ENCODE assay signal across 8 cellular contexts in the genomic region with DNA sequence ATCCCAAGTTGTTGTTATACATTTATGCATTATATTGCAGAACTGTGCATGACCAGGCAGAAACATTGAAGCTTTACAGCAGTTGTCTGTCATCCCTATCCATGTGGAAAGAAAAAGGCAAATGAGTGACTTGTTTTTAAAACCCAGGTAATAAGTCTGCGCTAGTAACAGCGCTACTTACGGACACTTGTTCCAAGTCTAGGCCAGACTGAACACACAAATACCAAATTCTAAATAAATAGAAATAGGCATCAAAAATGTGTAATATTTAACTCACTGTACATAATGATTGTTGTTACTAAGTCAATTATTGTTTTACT. TPM values are rescaled to one million over a fixed set of nuclear protein-coding genes. Genes with fewer than 3 reads are reported as not detected.
DNase-seq lines count a peak whose midpoint lies in the region; ATAC-seq, FAIRE-seq and TF ChIP-seq lines count a peak whose summit lies in the region.

No MANE protein-coding gene starts in this region.

- DNase-seq in D721Med (ENCODE audit: insufficient read length, low spot score) (no peak), endothelial cell of umbilical vein (ENCODE audit: low read depth, low spot score) (no peak), pancreas (no peak), RPMI8226 (no peak), HCEC 1CT (no peak)
- DNase-seq in stimulated activated CD4-positive, alpha-beta T cell treated with anti-CD3 and anti-CD28 coated beads, Interleukin-4, amount 100 ng/mL, for 1 hour = no peak

- intact Hi-C loops in endothelial cell of umbilical vein (cut with micrococcal nuclease) (loop anchor here (1.0 to 5.0 kb wide), 4 partner anchors 69 to 264 kb away; partner anchors contain the start of gene SCOC), pancreas (cut with DNase I) (no loop called here)

- POLR2A ChIA-PET in endothelial cell of umbilical vein (lab: Charles Lee) = interaction anchor here (1.0 to 1.4 kb wide), 5 partner anchors 59 to 97 kb away, joined by 3 to 5 read pairs (median 4); no protein-coding TSS in a partner anchor

- H2AFZ ChIP-seq in OCI-LY3 (ENCODE audit: low read depth, low read length) (peak overlapping the region; percentile 79), endothelial cell of umbilical vein (ENCODE audit: low read depth, low read length) (no peak overlapping the region)

- H3K9me3 ChIP-seq in OCI-LY3 (ENCODE audit: insufficient read depth, low read length) (no peaks in the 10 kb centered on the region), endothelial cell of umbilical vein (replicated peaks; ENCODE audit: control insufficient read depth, insufficient read depth, low read length) (no peaks in the 10 kb centered on the region), pancreas (no peaks in the 10 kb centered on the region)

- H3K27ac ChIP-seq in OCI-LY3 (ENCODE audit: low read length) (no peak overlapping the region), endothelial cell of umbilical vein (ENCODE audit: insufficient read depth, low read depth, low read length) (peak overlapping the region; percentile 99), pancreas (peak overlapping the region; percentile 75 to 99 (median 95))

- no peak for ATAC-seq in pancreas
- ATAC-seq in HG02840 (IDR thresholded peaks at IDR 0.05; ENCODE audit: low FRiP score, unreplicated experiment) = no peak

- peak; percentile 74 for FAIRE-seq in D721Med (lab: Jason Lieb, UNC)
- FAIRE-seq in endothelial cell of umbilical vein (lab: Jason Lieb, UNC) = no peak
- no peak for FAIRE-seq in pancreas (lab: Jason Lieb, UNC)

- no peaks in the 10 kb centered on the region for H3K36me3 ChIP-seq in OCI-LY3 (replicated peaks; ENCODE audit: low read depth, low read length)
- H3K36me3 ChIP-seq in endothelial cell of umbilical vein (ENCODE audit: control insufficient read depth in 2 of 2, extremely low read depth in 1 of 2, insufficient read depth in 2 of 2, low read length in 2 of 2) = no peaks in the 10 kb centered on the region
- H3K36me3 ChIP-seq in pancreas = no peaks in the 10 kb centered on the region

- H3K27me3 ChIP-seq in OCI-LY3 (ENCODE audit: low read depth, low read length) (peaks cover 64% of the 10 kb centered on the region), endothelial cell of umbilical vein (ENCODE audit: control insufficient read depth in 2 of 2, insufficient read depth in 2 of 2, low read length in 2 of 2) (no peaks in the 10 kb centered on the region), pancreas (no peaks in the 10 kb centered on the region)

- no TSS peak for BruUV-seq in endothelial cell of umbilical vein (replicated peaks; lab: Mats Ljungman, UMichigan)

- H3K9ac ChIP-seq in OCI-LY3 (ENCODE audit: low read length) (peak overlapping the region; percentile 52), endothelial cell of umbilical vein (replicated peaks; ENCODE audit: extremely low read depth, insufficient read depth, low read length) (peak overlapping the region; percentile 99)

- TF ChIP-seq POLR2A in endothelial cell of umbilical vein (IDR thresholded peaks at IDR 0.05; ENCODE audit: low read depth, low read length) = no peak

- H3K4me3 ChIP-seq in OCI-LY3 (ENCODE audit: low read length) (peak overlapping the region; percentile 79), endothelial cell of umbilical vein (replicated peaks in 1 of 3; ENCODE audit: insufficient read depth in 1 of 3, low read depth in 1 of 3, low read length in 3 of 3) (peak overlapping the region in 2 of 3 experiments; percentile 63 to 64), pancreas (peak overlapping the region; percentile 52 to 69 (median 66))

- TF ChIP-seq CTCF in D721Med (IDR thresholded peaks at IDR 0.05; ENCODE audit: insufficient read depth, missing control alignments) (no peak), OCI-LY3 (IDR thresholded peaks at IDR 0.05; ENCODE audit: low read depth, low read length) (no peak), endothelial cell of umbilical vein (IDR thresholded peaks at IDR 0.05; ENCODE audit: extremely low read depth in 1 of 2, insufficient read depth in 1 of 2, low read depth in 1 of 2, low read length in 2 of 2) (no peak), pancreas (IDR thresholded peaks at IDR 0.05) (no peak)

- no peaks in the 10 kb centered on the region for H3K79me2 ChIP-seq in OCI-LY3 (ENCODE audit: low read length)
- H3K79me2 ChIP-seq in endothelial cell of umbilical vein (ENCODE audit: control insufficient read depth, insufficient read depth, low read length) = peaks cover 24% of the 10 kb centered on the region

- H4K20me1 ChIP-seq in OCI-LY3 (ENCODE audit: insufficient read depth, low read length) (no peaks in the 10 kb centered on the region), endothelial cell of umbilical vein (replicated peaks; ENCODE audit: control insufficient read depth, extremely low read depth, insufficient read depth, low read length) (no peaks in the 10 kb centered on the region)

- H3K4me2 ChIP-seq in OCI-LY3 (ENCODE audit: low read length) (peak overlapping the region; percentile 87), endothelial cell of umbilical vein (ENCODE audit: insufficient read depth, low read length) (peak overlapping the region; percentile 44)

- H3K4me1 ChIP-seq in OCI-LY3 (ENCODE audit: low read length) = peaks cover 30% of the 10 kb centered on the region
- H3K4me1 ChIP-seq in endothelial cell of umbilical vein (ENCODE audit: control insufficient read depth, extremely low read depth, insufficient read depth, low read length) = peaks cover 10% of the 10 kb centered on the region
- H3K4me1 ChIP-seq in pancreas = peaks cover 15 to 29% (median 16%) of the 10 kb centered on the region in 3 donors

- WGBS in pancreas, 2 donors = 6 to 14% methylated on average over 3 of the region's 3 CpGs

- CTCF ChIA-PET in endothelial cell of umbilical vein (lab: Charles Lee) = interaction anchor here (1.0 to 5.1 kb wide), 9 partner anchors 84 to 420 kb away, joined by 3 to 65 read pairs (median 9); no protein-coding TSS in a partner anchor

- dilution Hi-C loops in endothelial cell of umbilical vein (cut with MboI; ENCODE audit: extremely low pct_ligation_motif_present, low sequenced_read_pairs) = no loop called here

- H3K9me1 ChIP-seq in endothelial cell of umbilical vein (replicated peaks; ENCODE audit: control insufficient read depth, extremely low read depth, insufficient read depth, low read length) = no peaks in the 10 kb centered on the region

TF ChIP-seq in endothelial cell of umbilical vein, 7 proteins besides CTCF, POLR2A, EP300 and RAD21:
- TF ChIP-seq MYC (IDR thresholded peaks at IDR 0.05; ENCODE audit: low read depth, low read length) = no peak
- TF ChIP-seq, protein P1, sequence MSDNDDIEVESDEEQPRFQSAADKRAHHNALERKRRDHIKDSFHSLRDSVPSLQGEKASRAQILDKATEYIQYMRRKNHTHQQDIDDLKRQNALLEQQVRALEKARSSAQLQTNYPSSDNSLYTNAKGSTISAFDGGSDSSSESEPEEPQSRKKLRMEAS (IDR thresholded peaks at IDR 0.05; ENCODE audit: insufficient read depth, insufficient read length) = no peak
- TF ChIP-seq POLR2AphosphoS5 (IDR thresholded peaks at IDR 0.05; ENCODE audit: insufficient read depth, low read depth, low read length) = no peak
- no peak for TF ChIP-seq EZH2 (IDR thresholded peaks at IDR 0.05; ENCODE audit: borderline replicate concordance, low read depth, low read length, severe bottlenecking)
- no peak for TF ChIP-seq FOS (IDR thresholded peaks at IDR 0.05; ENCODE audit: borderline replicate concordance, insufficient read depth, low read length)
- TF ChIP-seq GATA2 (IDR thresholded peaks at IDR 0.05; ENCODE audit: insufficient read depth, insufficient read length, low read depth, low read length) = no peak
- no peak for TF ChIP-seq JUN (IDR thresholded peaks at IDR 0.05; ENCODE audit: borderline replicate concordance, insufficient read depth, insufficient read length, low read depth)

RNA-seq across cellular contexts. Expression of gene MAML3, which starts 0.5 kb away (rescaled TPM):
- total RNA-seq in endothelial cell of umbilical vein (20.1 and 20.3 TPM in 2 replicates), pancreas (1 to 10 TPM; 5.3 to 8.9 (median 6.5) TPM)
- polyA plus RNA-seq in endothelial cell of umbilical vein (13.1 and 14.0 TPM in 2 replicates), pancreas (1 to 10 TPM; 3.8 to 4.0 TPM)
- 11.6 TPM in 2 replicates for polyA plus RNA-seq in endothelial cell of umbilical vein (2011; cell fraction: cytosol; rRNA removed)
- polyA plus RNA-seq in endothelial cell of umbilical vein (2011; cell fraction: nucleus; rRNA removed) = 21.1 and 27.4 TPM in 2 replicates
- 8.1 and 10.2 TPM in 2 replicates for polyA plus RNA-seq in endothelial cell of umbilical vein (2012)
- 24.5 and 26.5 TPM in 2 replicates for polyA minus RNA-seq in endothelial cell of umbilical vein
- polyA minus RNA-seq in endothelial cell of umbilical vein (2011; cell fraction: cytosol; rRNA and poly(A)+ RNA removed) = 1.1 TPM
- polyA minus RNA-seq in endothelial cell of umbilical vein (2011; cell fraction: nucleus; rRNA and poly(A)+ RNA removed) = 55.7 and 61.8 TPM in 2 replicates
